23 cellular contexts compared by ENCODE assay signal in genomic region chr9:23693374-23693773, GRCh38.
"Had no signal": no experiment of that assay in that cellular context is flagged by ENCODE, and none has a peak within 500 bp of the region (broad histone marks: within the 10 kb centered on the region; RNA-seq: fewer than 3 reads in every experiment).

No MANE protein-coding gene starts in this region.

- DNase-seq: KBM-7; MG63; NCI-H1092; NCI-H1105 treated with DMSO at 0.1 percent for 48 hours; NCI-H1417 treated with DMSO at 0.1 percent for 48 hours; NCI-H146; NCI-H1694 treated with DMSO at 0.1 percent for 48 hours; NCI-H1930; NCI-H2081; NCI-H2107; NCI-H2227 treated with DMSO at 0.1 percent for 48 hours; NCI-H526 treated with DMSO at 0.1 percent for 48 hours; NCI-H774; NK-92 treated with Interleukin-12 subunit alpha and Interleukin-12 subunit beta, amount 100 ng/mL, for 24 hours; PC-3; SHP77 treated with DMSO at 0.1 percent for 48 hours; SJCRH30; T-helper 1 cell; T-helper 17 cell had no signal

- H3K36me3 ChIP-seq: MG63 had no signal

- H3K27ac Mint-ChIP-seq: T-helper 17 cell had no signal

- H3K9me3 ChIP-seq: MG63, SJCRH30 had no signal

- H3K27ac ChIP-seq: HL-60, SJCRH30 had no signal

- ATAC-seq: Panc1, PC-3, Right ventricle myocardium inferior, SK-N-SH treated with all-trans-retinoic acid at 6 μM for 48 hours, T-helper 17 cell had no signal

- H3K27me3 ChIP-seq: MG63, SJCRH30 had no signal

- H3K4me3 ChIP-seq: MG63, SJCRH30 had no signal

- H3K4me1 Mint-ChIP-seq: T-helper 17 cell had no signal

- H3K27me3 Mint-ChIP-seq: T-helper 17 cell had no signal

- H3K4me3 Mint-ChIP-seq: T-helper 17 cell had no signal
